In the genomic region with DNA sequence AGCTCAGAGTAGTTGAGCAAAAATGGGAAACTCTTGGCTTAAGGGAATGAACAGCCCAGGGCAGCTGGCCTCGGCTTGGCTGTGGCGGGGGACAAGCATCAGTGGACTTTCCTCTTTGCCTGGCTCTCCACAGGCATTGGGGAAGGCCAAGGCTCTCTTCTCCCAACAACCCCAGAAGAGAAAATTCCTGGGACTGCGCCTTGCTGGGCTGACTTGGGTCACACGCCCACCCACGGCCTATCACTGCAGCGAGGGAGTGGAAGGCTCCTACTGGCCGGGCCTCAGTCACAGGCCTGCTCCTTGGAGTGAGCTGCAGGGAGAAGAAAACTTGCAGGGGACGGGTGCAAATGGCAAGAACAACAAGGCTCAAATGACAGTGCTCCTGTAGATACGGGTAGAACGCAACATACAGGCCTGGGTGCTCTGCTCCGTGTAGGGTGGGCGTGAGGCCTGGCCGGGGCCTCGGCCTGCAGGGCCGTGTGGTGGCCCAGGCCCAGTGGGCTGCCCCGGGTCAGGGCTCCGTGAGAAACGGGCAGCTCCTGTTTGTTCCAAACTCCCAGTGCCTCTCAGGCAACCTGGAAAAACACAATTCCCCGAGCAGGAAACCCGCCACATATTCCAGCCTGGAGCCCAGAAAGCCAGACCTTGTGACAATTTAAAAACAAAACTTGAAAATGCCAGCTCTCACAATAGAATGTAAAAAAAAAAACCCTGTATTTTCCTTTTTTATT, we compare ENCODE assay signal across 3 cellular contexts.
TF ChIP-seq lines count a peak whose summit lies in the region.

No MANE protein-coding gene starts in this region.

TF ChIP-seq in SK-N-SH, 30 proteins besides CTCF, POLR2A, EP300 and RAD21:
- TF ChIP-seq ELF1 (IDR thresholded peaks at IDR 0.05), result no peak

TF ChIP-seq in SK-N-SH treated with all-trans-retinoic acid at 6 μM for 48 hours, 23 proteins besides CTCF, POLR2A, EP300 and RAD21:
- TF ChIP-seq POU6F1 (CRISPR knock-in tag; IDR thresholded peaks at IDR 0.05; ENCODE audit: borderline replicate concordance, low read depth), result no peak
- TF ChIP-seq OSR1 (CRISPR knock-in tag; IDR thresholded peaks at IDR 0.05), result no peak
- TF ChIP-seq, protein P1, sequence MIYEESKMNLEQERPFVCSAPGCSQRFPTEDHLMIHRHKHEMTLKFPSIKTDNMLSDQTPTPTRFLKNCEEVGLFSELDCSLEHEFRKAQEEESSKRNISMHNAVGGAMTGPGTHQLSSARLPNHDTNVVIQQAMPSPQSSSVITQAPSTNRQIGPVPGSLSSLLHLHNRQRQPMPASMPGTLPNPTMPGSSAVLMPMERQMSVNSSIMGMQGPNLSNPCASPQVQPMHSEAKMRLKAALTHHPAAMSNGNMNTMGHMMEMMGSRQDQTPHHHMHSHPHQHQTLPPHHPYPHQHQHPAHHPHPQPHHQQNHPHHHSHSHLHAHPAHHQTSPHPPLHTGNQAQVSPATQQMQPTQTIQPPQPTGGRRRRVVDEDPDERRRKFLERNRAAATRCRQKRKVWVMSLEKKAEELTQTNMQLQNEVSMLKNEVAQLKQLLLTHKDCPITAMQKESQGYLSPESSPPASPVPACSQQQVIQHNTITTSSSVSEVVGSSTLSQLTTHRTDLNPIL (CRISPR knock-in tag; IDR thresholded peaks at IDR 0.05; ENCODE audit: low read depth), result no peak
- TF ChIP-seq, protein P2, sequence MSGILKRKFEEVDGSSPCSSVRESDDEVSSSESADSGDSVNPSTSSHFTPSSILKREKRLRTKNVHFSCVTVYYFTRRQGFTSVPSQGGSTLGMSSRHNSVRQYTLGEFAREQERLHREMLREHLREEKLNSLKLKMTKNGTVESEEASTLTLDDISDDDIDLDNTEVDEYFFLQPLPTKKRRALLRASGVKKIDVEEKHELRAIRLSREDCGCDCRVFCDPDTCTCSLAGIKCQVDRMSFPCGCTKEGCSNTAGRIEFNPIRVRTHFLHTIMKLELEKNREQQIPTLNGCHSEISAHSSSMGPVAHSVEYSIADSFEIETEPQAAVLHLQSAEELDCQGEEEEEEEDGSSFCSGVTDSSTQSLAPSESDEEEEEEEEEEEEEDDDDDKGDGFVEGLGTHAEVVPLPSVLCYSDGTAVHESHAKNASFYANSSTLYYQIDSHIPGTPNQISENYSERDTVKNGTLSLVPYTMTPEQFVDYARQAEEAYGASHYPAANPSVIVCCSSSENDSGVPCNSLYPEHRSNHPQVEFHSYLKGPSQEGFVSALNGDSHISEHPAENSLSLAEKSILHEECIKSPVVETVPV (CRISPR knock-in tag; IDR thresholded peaks at IDR 0.05), result no peak
- no peak for TF ChIP-seq ZFP3 (CRISPR knock-in tag; IDR thresholded peaks at IDR 0.05)
- TF ChIP-seq GLIS3 (CRISPR knock-in tag; IDR thresholded peaks at IDR 0.05), result no peak
- TF ChIP-seq ISL1 (CRISPR knock-in tag; IDR thresholded peaks at IDR 0.05), result no peak
- no peak for TF ChIP-seq CSDC2 (CRISPR knock-in tag; IDR thresholded peaks at IDR 0.05)
- no peak for TF ChIP-seq TOX (CRISPR knock-in tag; IDR thresholded peaks at IDR 0.05; ENCODE audit: borderline replicate concordance)
- no peak for TF ChIP-seq ZNF565 (CRISPR knock-in tag; conservative IDR thresholded peaks at IDR 0.05; ENCODE audit: low read depth)
- TF ChIP-seq ZC3H10 (CRISPR knock-in tag; IDR thresholded peaks at IDR 0.05), result no peak
- no peak for TF ChIP-seq RARB (CRISPR knock-in tag; IDR thresholded peaks at IDR 0.05)
- no peak for TF ChIP-seq ZNF70 (CRISPR knock-in tag; IDR thresholded peaks at IDR 0.05)
- TF ChIP-seq ESRRG (CRISPR knock-in tag; IDR thresholded peaks at IDR 0.05), result no peak
- TF ChIP-seq ARNTL (CRISPR knock-in tag; IDR thresholded peaks at IDR 0.05; ENCODE audit: borderline replicate concordance, low read depth), result no peak
- TF ChIP-seq SNAI2 (CRISPR knock-in tag; IDR thresholded peaks at IDR 0.05), result no peak
- TF ChIP-seq BACH2 (CRISPR knock-in tag; IDR thresholded peaks at IDR 0.05; ENCODE audit: borderline replicate concordance), result no peak
- TF ChIP-seq, protein P3, sequence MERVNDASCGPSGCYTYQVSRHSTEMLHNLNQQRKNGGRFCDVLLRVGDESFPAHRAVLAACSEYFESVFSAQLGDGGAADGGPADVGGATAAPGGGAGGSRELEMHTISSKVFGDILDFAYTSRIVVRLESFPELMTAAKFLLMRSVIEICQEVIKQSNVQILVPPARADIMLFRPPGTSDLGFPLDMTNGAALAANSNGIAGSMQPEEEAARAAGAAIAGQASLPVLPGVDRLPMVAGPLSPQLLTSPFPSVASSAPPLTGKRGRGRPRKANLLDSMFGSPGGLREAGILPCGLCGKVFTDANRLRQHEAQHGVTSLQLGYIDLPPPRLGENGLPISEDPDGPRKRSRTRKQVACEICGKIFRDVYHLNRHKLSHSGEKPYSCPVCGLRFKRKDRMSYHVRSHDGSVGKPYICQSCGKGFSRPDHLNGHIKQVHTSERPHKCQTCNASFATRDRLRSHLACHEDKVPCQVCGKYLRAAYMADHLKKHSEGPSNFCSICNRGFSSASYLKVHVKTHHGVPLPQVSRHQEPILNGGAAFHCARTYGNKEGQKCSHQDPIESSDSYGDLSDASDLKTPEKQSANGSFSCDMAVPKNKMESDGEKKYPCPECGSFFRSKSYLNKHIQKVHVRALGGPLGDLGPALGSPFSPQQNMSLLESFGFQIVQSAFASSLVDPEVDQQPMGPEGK (CRISPR knock-in tag; IDR thresholded peaks at IDR 0.05; ENCODE audit: borderline replicate concordance), result no peak

TF ChIP-seq in H1, 55 proteins besides CTCF, POLR2A, EP300 and RAD21:
- TF ChIP-seq RFX5 (IDR thresholded peaks at IDR 0.05; ENCODE audit: borderline replicate concordance, low read depth, low read length) (no peak), POLR2AphosphoS5 (IDR thresholded peaks at IDR 0.05; ENCODE audit: low read depth, low read length) (no peak), BRCA1 (IDR thresholded peaks at IDR 0.05; ENCODE audit: low read depth, low read length) (no peak)
